In the genomic region with DNA sequence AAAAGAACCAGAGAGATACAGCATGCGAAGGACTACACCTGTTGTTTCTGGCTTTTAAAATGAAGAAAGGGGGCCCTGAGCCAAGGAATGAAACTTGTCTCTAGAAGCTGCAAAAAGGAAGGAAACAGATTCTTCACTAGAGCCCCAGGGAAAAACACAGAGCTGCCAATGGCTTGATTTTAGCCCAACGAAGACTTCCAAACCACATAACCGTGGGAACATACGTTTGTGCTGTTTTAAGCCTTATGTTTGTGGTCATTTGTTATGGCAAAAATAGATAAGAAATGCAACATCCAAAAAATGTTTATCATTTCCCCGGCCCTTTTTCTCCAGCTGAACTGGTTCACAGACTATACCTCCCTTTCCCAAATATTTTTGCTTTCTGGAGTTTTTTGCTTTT, we compare ENCODE assay signal across 21 cellular contexts.
"Had no signal": no experiment of that assay in that cellular context is flagged by ENCODE, and none has a peak within 500 bp of the region (broad histone marks: within the 10 kb centered on the region; RNA-seq: fewer than 3 reads in every experiment).

No MANE protein-coding gene starts in this region.

- DNase-seq: dorsolateral prefrontal cortex; effector CD4-positive, alpha-beta T cell; hypothalamus; immature natural killer cell; left lung; mesenchymal stem cell; mucosa of descending colon; naive B cell; right lobe of liver; stimulated activated CD4-positive, alpha-beta T cell treated with anti-CD3 and anti-CD28 coated beads, Interleukin-12 subunit alpha, Interleukin-12 subunit beta, amount 100 ng/mL, for 4 hours; stimulated activated CD4-positive, alpha-beta T cell treated with anti-CD3 and anti-CD28 coated beads, Interleukin-1b, Interleukin-23, amount 100 ng/mL, for 48 hours; stimulated activated CD4-positive, alpha-beta T cell treated with anti-CD3 and anti-CD28 coated beads, Interleukin-4, amount 100 ng/mL, for 1 hour; stimulated activated CD8-positive, alpha-beta memory T cell treated with anti-CD3 and anti-CD28 coated beads, Interleukin-4, amount 100 ng/mL, for 48 hours; stimulated activated naive CD4-positive, alpha-beta T cell; stimulated activated naive CD8-positive, alpha-beta T cell treated with anti-CD3 and anti-CD28 coated beads, Interleukin-15, amount 100 ng/mL, for 72 hours; transverse colon; upper lobe of right lung; uterus had no signal

- H3K4me3 ChIP-seq: dorsolateral prefrontal cortex, left lung, mucosa of descending colon, neural progenitor cell, right lobe of liver, smooth muscle cell, suprapubic skin, transverse colon, upper lobe of right lung, uterus had no signal
